In genomic region chr13:20121154-20121515, GRCh38 we compare ENCODE assay signal across 10 cellular contexts. TPM values are rescaled to one million over a fixed set of nuclear protein-coding genes. Genes with fewer than 3 reads are reported as not detected.
DNase-seq lines count a peak whose midpoint lies in the region; ATAC-seq, FAIRE-seq and TF ChIP-seq lines count a peak whose summit lies in the region.
"Had no signal": no experiment of that assay in that cellular context is flagged by ENCODE, and none has a peak within 500 bp of the region (broad histone marks: within the 10 kb centered on the region; RNA-seq: fewer than 3 reads in every experiment).

No MANE protein-coding gene starts in this region.

- no peak for FAIRE-seq in HepG2 (lab: Jason Lieb, UNC)

- H4K20me1 ChIP-seq in HCT116 (ENCODE audit: insufficient read depth), result no peaks in the 10 kb centered on the region
- no peaks in the 10 kb centered on the region for H4K20me1 ChIP-seq in HepG2 (ENCODE audit: insufficient read depth, low read length)
- no peaks in the 10 kb centered on the region for H4K20me1 ChIP-seq in neural progenitor cell (ENCODE audit: low read depth)

- no peaks in the 10 kb centered on the region for H3K36me3 Mint-ChIP-seq in neural progenitor cell

- H3K9me2 ChIP-seq in HCT116 (ENCODE audit: insufficient read depth), result no peaks in the 10 kb centered on the region

- H3K27me3 ChIP-seq in HCT116 (ENCODE audit: insufficient read depth, low read length), result no peaks in the 10 kb centered on the region
- H3K27me3 ChIP-seq in HepG2 (ENCODE audit: control insufficient read depth in 1 of 2, insufficient read depth in 2 of 2, low read length in 2 of 2), result no peaks in the 10 kb centered on the region
- H3K27me3 ChIP-seq in neural progenitor cell, result peaks cover 12% of the 10 kb centered on the region

- H3K4me2 ChIP-seq in HCT116 (ENCODE audit: low read length), result peak overlapping the region; percentile 96
- H3K4me2 ChIP-seq in HepG2 (ENCODE audit: low read depth, low read length), result peak overlapping the region; percentile 84
- H3K4me2 ChIP-seq in neural progenitor cell, result no peak overlapping the region

- 2% methylated on average over 8 of the region's 8 CpGs for WGBS in HepG2 (ENCODE audit: low lambda C conversion rate)

- POLR2A ChIA-PET in HCT116 (lab: Charles Lee), result interaction anchor here (1.5 kb wide), 1 partner anchor 40 kb away, joined by 5 read pairs; the partner anchor contains the start of gene GJA3
- POLR2A ChIA-PET in HepG2 (lab: Yijun Ruan, JAX), result interaction anchor here (0.6 to 1.6 kb wide), 5 partner anchors 11 to 140 kb away, joined by 3 read pairs; partner anchors contain the start of gene GJA3

- H3K4me1 Mint-ChIP-seq in neural progenitor cell, result peaks cover 22% of the 10 kb centered on the region

- H3K9ac ChIP-seq in HCT116 (ENCODE audit: low read length), result peak overlapping the region; percentile 34; the same call in 1 of the 2 replicates
- H3K9ac ChIP-seq in HepG2 (ENCODE audit: insufficient read depth, low read depth, low read length), result peak overlapping the region; percentile 72
- no peak overlapping the region for H3K9ac ChIP-seq in neural progenitor cell

- CTCF ChIA-PET in HCT116 (lab: Charles Lee) (no interaction called here), HepG2 (lab: Yijun Ruan, JAX; ENCODE audit: low intra/inter-chr PET ratio, low total read pairs) (no interaction called here)

- DNase-seq in AG09309 (ENCODE audit: low read depth) (no peak), HCT116 (ENCODE audit: low read depth, low spot score) (no peak), HepG2 (ENCODE audit: low spot score) (peak; percentile 30), neural progenitor cell (ENCODE audit: low spot score) (no peak), hippocampal formation (lab: John Stamatoyannopoulos, UW) (no peak)
- DNase-seq in stimulated activated CD4-positive, alpha-beta T cell treated with anti-CD3 and anti-CD28 coated beads, Interleukin-4, amount 100 ng/mL, for 24 hours, result no peak
- DNase-seq: NCI-H1417 treated with DMSO at 0.1 percent for 48 hours had no signal

- in situ Hi-C loops in HepG2 (cut with HindIII; ENCODE audit: extremely low pct_ligation_motif_present, low pct_unique_long_range_greater_than_20kb), result no loop called here

- TF ChIP-seq RAD21 in HCT116 (IDR thresholded peaks at IDR 0.05; ENCODE audit: low read depth) (no peak), HepG2 (CRISPR knock-in tag; IDR thresholded peaks at IDR 0.05) (no peak)

- no peaks in the 10 kb centered on the region for H3K79me2 ChIP-seq in HCT116 (ENCODE audit: insufficient read depth, low read length)
- no peaks in the 10 kb centered on the region for H3K79me2 ChIP-seq in HepG2 (ENCODE audit: insufficient read depth, low read length)
- no peaks in the 10 kb centered on the region for H3K79me2 ChIP-seq in neural progenitor cell (ENCODE audit: low read depth)

- TF ChIP-seq POLR2A in HCT116 (IDR thresholded peaks at IDR 0.05; ENCODE audit: borderline replicate concordance, extremely low read depth, insufficient read depth, insufficient read length) (no peak), HepG2 (IDR thresholded peaks at IDR 0.05; ENCODE audit: insufficient read depth in 1 of 2, low read depth in 2 of 2, low read length in 2 of 2) (no peak; a peak in 1 of 4 replicates)

- intact Hi-C loops in HCT116 (cut with micrococcal nuclease) (no loop called here), HepG2 (cut with micrococcal nuclease; ENCODE audit: unreplicated experiment) (no loop called here)

- no peaks in the 10 kb centered on the region for H3K36me3 ChIP-seq in HCT116 (ENCODE audit: control insufficient read depth in 1 of 2, insufficient read depth in 2 of 2, low read length in 2 of 2)
- no peaks in the 10 kb centered on the region for H3K36me3 ChIP-seq in HepG2 (replicated peaks in 1 of 2; ENCODE audit: control insufficient read depth in 1 of 2, insufficient read depth in 2 of 2, low read length in 2 of 2)
- H3K36me3 ChIP-seq in neural progenitor cell, result no peaks in the 10 kb centered on the region

- peak overlapping the region; percentile 48 for H2AFZ ChIP-seq in HCT116 (ENCODE audit: low read depth, low read length, poor library complexity, severe bottlenecking)
- no peak overlapping the region for H2AFZ ChIP-seq in HepG2 (ENCODE audit: low read length)
- no peak overlapping the region for H2AFZ ChIP-seq in neural progenitor cell (replicated peaks)

- TF ChIP-seq EP300 in HepG2 (IDR thresholded peaks at IDR 0.05; ENCODE audit: low read depth in 2 of 2, low read length in 2 of 2) (no peak), HepG2 (CRISPR knock-in tag; IDR thresholded peaks at IDR 0.05; ENCODE audit: borderline replicate concordance) (no peak)

- RAD21 ChIA-PET in HCT116 (lab: Charles Lee; ENCODE audit: low non-redundant PET in 1 of 2, low total read pairs in 2 of 2, uncharacterized antibody in 2 of 2, unreplicated experiment in 2 of 2), result no interaction called here

- no peak overlapping the region for H3K4me3 Mint-ChIP-seq in neural progenitor cell

- no peaks in the 10 kb centered on the region for H3K9me3 Mint-ChIP-seq in neural progenitor cell

- no TSS peak for BruUV-seq in HCT116 (replicated peaks; lab: Mats Ljungman, UMichigan)
- TSS peak; percentile 99 for BruUV-seq in HepG2 (replicated peaks; lab: Mats Ljungman, UMichigan)

- H3K4me1 ChIP-seq in HCT116 (ENCODE audit: control insufficient read depth in 1 of 2, insufficient read depth in 2 of 2, low read length in 2 of 2) (peaks cover 7 to 61% of the 10 kb centered on the region in 2 experiments; a peak in 3 of 4 replicates), HepG2 (ENCODE audit: insufficient read depth, low read length) (peaks cover 39% of the 10 kb centered on the region), neural progenitor cell (no peaks in the 10 kb centered on the region)

- no peak for ATAC-seq in HCT116
- ATAC-seq in HepG2, result peak; percentile 53
- no peak for ATAC-seq in HG03378 (IDR thresholded peaks at IDR 0.05; ENCODE audit: unreplicated experiment)
- ATAC-seq: sciatic nerve had no signal

- H3K9me3 ChIP-seq in HCT116 (ENCODE audit: control insufficient read depth in 1 of 2, insufficient read depth in 1 of 2, low read depth in 1 of 2, low read length in 2 of 2), result no peaks in the 10 kb centered on the region
- no peaks in the 10 kb centered on the region for H3K9me3 ChIP-seq in HepG2 (ENCODE audit: low read length)
- no peaks in the 10 kb centered on the region for H3K9me3 ChIP-seq in neural progenitor cell (ENCODE audit: low read depth)

- no peak overlapping the region for H3K27ac Mint-ChIP-seq in neural progenitor cell

- peak overlapping the region; percentile 23; the same call in 1 of the 2 replicates for H3K4me3 ChIP-seq in AG09309 (ENCODE audit: control insufficient read depth, low read depth, low read length)
- peak overlapping the region; percentile 36 to 47 for H3K4me3 ChIP-seq in HCT116 (replicated peaks in 1 of 2; ENCODE audit: low read depth in 1 of 2, low read length in 2 of 2)
- peak overlapping the region; percentile 51 for H3K4me3 ChIP-seq in WI38 (ENCODE audit: low read depth, low read length)
- peak overlapping the region; percentile 59 to 71 (median 65) for H3K4me3 ChIP-seq in HepG2 (replicated peaks in 1 of 3; ENCODE audit: insufficient read depth in 1 of 3, low read depth in 2 of 3, low read length in 3 of 3)
- no peak overlapping the region for H3K4me3 ChIP-seq in neural progenitor cell

- H3K27me3 Mint-ChIP-seq in neural progenitor cell (ENCODE audit: insufficient read depth, low read depth), result peaks cover 10% of the 10 kb centered on the region

- H3F3A ChIP-seq in neural progenitor cell (ENCODE audit: low read depth), result peaks cover 38% of the 10 kb centered on the region

- H3K27ac ChIP-seq in HCT116 (ENCODE audit: low read depth, low read length) (peak overlapping the region; percentile 28; the same call in 1 of the 2 replicates), HepG2 (ENCODE audit: extremely low read length, insufficient read depth, low read length) (peak overlapping the region; percentile 82), neural progenitor cell (no peak overlapping the region)

- no peak for TF ChIP-seq CTCF in AG09309 (IDR thresholded peaks at IDR 0.05; ENCODE audit: control insufficient read depth, insufficient read depth, low read depth, low read length, missing control alignments)
- TF ChIP-seq CTCF in HCT116 (IDR thresholded peaks at IDR 0.05 in 2 of 3, conservative IDR thresholded peaks at IDR 0.05 in 1 of 3; ENCODE audit: borderline replicate concordance in 1 of 3, insufficient read depth in 1 of 3, low read depth in 2 of 3, low read length in 2 of 3), result no peak
- no peak for TF ChIP-seq CTCF in WI38 (IDR thresholded peaks at IDR 0.05; ENCODE audit: low read depth, low read length)
- TF ChIP-seq CTCF in HepG2 (CRISPR knock-in tag; IDR thresholded peaks at IDR 0.05), result no peak
- TF ChIP-seq CTCF in neural progenitor cell (IDR thresholded peaks at IDR 0.05), result no peak

RNA-seq across cellular contexts. Expression of gene GJA3, which starts 39.7 kb away (rescaled TPM):
- total RNA-seq in HCT116 (2021; ENCODE audit: unreplicated experiment) (8.0 TPM), HepG2 (2016; rRNA removed; fragmentation: Illumina TruSeq; extraction: Trizol) (0.03 and 0.04 TPM in 2 replicates), neural progenitor cell (ENCODE audit: low replicate concordance) (0.17 and 0.53 TPM in 2 replicates)
- polyA plus RNA-seq in HCT116 (2012), result 2.7 and 3.2 TPM in 2 replicates
- total RNA-seq in HepG2 (2016; cell fraction: cytosol; rRNA removed; fragmentation: Illumina TruSeq; extraction: Trizol; ENCODE audit: low read depth), result under 0.01 TPM in 1 of 2 replicates, not detected in the other
- total RNA-seq in HepG2 (2016; cell fraction: insoluble cytoplasmic fraction; rRNA removed; fragmentation: Illumina TruSeq; extraction: Trizol), result not detected in 2 replicates
- not detected in 2 replicates for total RNA-seq in HepG2 (2016; cell fraction: membrane; rRNA removed; fragmentation: Illumina TruSeq; extraction: Trizol)
- not detected in 2 replicates for total RNA-seq in HepG2 (2016; cell fraction: nucleus; rRNA removed; fragmentation: Illumina TruSeq; extraction: Trizol)
- 0.01 and 0.04 TPM in 2 replicates for polyA plus RNA-seq in HepG2 (2011; rRNA removed)
- polyA plus RNA-seq in HepG2 (2011; cell fraction: cytosol; rRNA removed), result 0.01 TPM in 1 of 2 replicates, not detected in the other
- polyA plus RNA-seq in HepG2 (2011; cell fraction: nucleus; rRNA removed), result not detected in 2 replicates
- polyA plus RNA-seq in HepG2 (2012), result 0.04 TPM in 1 of 2 replicates, not detected in the other
- polyA plus RNA-seq in HepG2 (2016; cell fraction: cytosol; fragmentation: Illumina TruSeq; extraction: Trizol; ENCODE audit: low read depth), result not detected in 2 replicates
- polyA plus RNA-seq in HepG2 (2016; cell fraction: insoluble cytoplasmic fraction; fragmentation: Illumina TruSeq; extraction: Trizol; ENCODE audit: low read depth), result not detected in 2 replicates
- not detected in 2 replicates for polyA plus RNA-seq in HepG2 (2016; cell fraction: membrane; fragmentation: Illumina TruSeq; extraction: Trizol; ENCODE audit: low read depth)
- polyA plus RNA-seq in HepG2 (2016; cell fraction: nucleus; fragmentation: Illumina TruSeq; extraction: Trizol; ENCODE audit: insufficient read depth, low read depth), result not detected in 2 replicates
- polyA minus RNA-seq in HepG2 (2011; rRNA and poly(A)+ RNA removed; ENCODE audit: low replicate concordance), result 0.02 TPM in 1 of 2 replicates, not detected in the other
- polyA minus RNA-seq in HepG2 (2011; cell fraction: cytosol; rRNA and poly(A)+ RNA removed), result 0.10 TPM in 1 of 2 replicates, not detected in the other
- not detected in 2 replicates for polyA minus RNA-seq in HepG2 (2011; cell fraction: nucleus; rRNA and poly(A)+ RNA removed)
- total RNA-seq: sciatic nerve had no signal
